In genomic region chrX:15529165-15529564, GRCh38 we compare ENCODE assay signal across 27 cellular contexts. TPM values are rescaled to one million over a fixed set of nuclear protein-coding genes. Genes with fewer than 3 reads are reported as not detected.
"Had no signal": no experiment of that assay in that cellular context is flagged by ENCODE, and none has a peak within 500 bp of the region (broad histone marks: within the 10 kb centered on the region; RNA-seq: fewer than 3 reads in every experiment).

No MANE protein-coding gene starts in this region.

- H3K4me3 ChIP-seq: left ventricle myocardium inferior, lung, ovary, right atrium auricular region, right lobe of liver, smooth muscle cell, stomach, testis, thyroid gland, transverse colon, upper lobe of left lung had no signal

- H3K27ac ChIP-seq: left ventricle myocardium inferior, ovary, right atrium auricular region, right lobe of liver, stomach, testis, thyroid gland, transverse colon, upper lobe of left lung had no signal

- H3K27ac Mint-ChIP-seq: immature natural killer cell; mesothelial cell of epicardium; naive B cell; natural killer cell treated with Interleukin-12 subunit alpha and Interleukin-12 subunit beta and Interleukin-15 and Interleukin-18, amount 100 ng/mL, for 72 hours; progenitor cell of endocrine pancreas; stimulated activated naive B cell treated with anti-CD40 and anti-IgM and Interleukin-4, amounts not matched to agents 10 μg/mL and 1 μg/mL and 100 μg/mL, for 72 hours had no signal

- H3K4me3 Mint-ChIP-seq: immature natural killer cell; mesothelial cell of epicardium; naive B cell; natural killer cell treated with Interleukin-12 subunit alpha and Interleukin-12 subunit beta and Interleukin-15 and Interleukin-18, amount 100 ng/mL, for 72 hours; stimulated activated naive B cell treated with anti-CD40 and anti-IgM and Interleukin-4, amounts not matched to agents 10 μg/mL and 1 μg/mL and 100 μg/mL, for 72 hours had no signal

- H3K27me3 ChIP-seq: ovary, right atrium auricular region, right lobe of liver, testis, thyroid gland, transverse colon, upper lobe of left lung had no signal

- H3K36me3 Mint-ChIP-seq: immature natural killer cell; mesothelial cell of epicardium; naive B cell; natural killer cell treated with Interleukin-12 subunit alpha and Interleukin-12 subunit beta and Interleukin-15 and Interleukin-18, amount 100 ng/mL, for 72 hours; stimulated activated naive B cell treated with anti-CD40 and anti-IgM and Interleukin-4, amounts not matched to agents 10 μg/mL and 1 μg/mL and 100 μg/mL, for 72 hours had no signal

- H3K4me2 ChIP-seq: smooth muscle cell had no signal

- H3K9me3 ChIP-seq: left ventricle myocardium inferior, ovary, right atrium auricular region, right lobe of liver, stomach, testis, thyroid gland, transverse colon, upper lobe of left lung had no signal

- H3K9me3 Mint-ChIP-seq: immature natural killer cell; mesothelial cell of epicardium; natural killer cell treated with Interleukin-12 subunit alpha and Interleukin-12 subunit beta and Interleukin-15 and Interleukin-18, amount 100 ng/mL, for 72 hours; stimulated activated naive B cell treated with anti-CD40 and anti-IgM and Interleukin-4, amounts not matched to agents 10 μg/mL and 1 μg/mL and 100 μg/mL, for 72 hours had no signal

- H3K4me1 ChIP-seq: right atrium auricular region, right lobe of liver, testis, transverse colon had no signal

- ATAC-seq: left colon; natural killer cell treated with Interleukin-12 subunit alpha and Interleukin-12 subunit beta and Interleukin-15 and Interleukin-18, amount 100 ng/mL, for 72 hours; right lobe of liver; stimulated activated naive B cell treated with anti-CD40 and anti-IgM and Interleukin-4, amounts not matched to agents 10 μg/mL and 1 μg/mL and 100 μg/mL, for 72 hours; stimulated activated naive CD8-positive, alpha-beta T cell treated with anti-CD3 and anti-CD28 coated beads, Interleukin-15, Interleukin-2, amounts not matched to agents 100 U/mL and 50 U/mL, for 24 hours had no signal

- H3K4me1 Mint-ChIP-seq: immature natural killer cell; naive B cell; stimulated activated naive B cell treated with anti-CD40 and anti-IgM and Interleukin-4, amounts not matched to agents 10 μg/mL and 1 μg/mL and 100 μg/mL, for 72 hours had no signal

- DNase-seq: hypothalamus; immature natural killer cell; kidney; left colon; left ventricle myocardium inferior; mesendoderm; naive B cell; ovary; right lobe of liver; stimulated activated CD4-positive, alpha-beta T cell treated with anti-CD3 and anti-CD28 coated beads, Interleukin-1b, Interleukin-23, amount 100 ng/mL, for 48 hours; stimulated activated CD4-positive, alpha-beta T cell treated with anti-CD3 and anti-CD28 coated beads, Interleukin-2, amount 100 ng/mL, for 48 hours; stimulated activated CD4-positive, alpha-beta T cell treated with anti-CD3 and anti-CD28 coated beads, Interleukin-4, amount 100 ng/mL, for 4 hours; stimulated activated CD8-positive, alpha-beta memory T cell treated with anti-CD3 and anti-CD28 coated beads, Interleukin-4, amount 100 ng/mL, for 48 hours; stimulated activated naive B cell treated with anti-CD40 and anti-IgM and Interleukin-4, amounts not matched to agents 10 μg/mL and 1 μg/mL and 100 μg/mL, for 72 hours; stimulated activated naive CD8-positive, alpha-beta T cell treated with anti-CD3 and anti-CD28 coated beads, Interleukin-15, Interleukin-2, amounts not matched to agents 100 U/mL and 50 U/mL, for 24 hours; stomach; testis; thyroid gland; transverse colon; upper lobe of left lung had no signal

- H3K36me3 ChIP-seq: left ventricle myocardium inferior, ovary, right atrium auricular region, right lobe of liver, stomach, thyroid gland, transverse colon, upper lobe of left lung had no signal

RNA-seq across cellular contexts. Expression of gene BMX, which starts 28.6 kb away (rescaled TPM):
- total RNA-seq: mesothelial cell of epicardium, progenitor cell of endocrine pancreas, smooth muscle cell had no signal

RNA-seq across cellular contexts. Expression of gene PIR, which starts 36.0 kb away (rescaled TPM):
- total RNA-seq: mononuclear cell had no signal
